33 cellular contexts compared by ENCODE assay signal in genomic region chr3:122213650-122214049, GRCh38. TPM values are rescaled to one million over a fixed set of nuclear protein-coding genes. Genes with fewer than 3 reads are reported as not detected.
"Had no signal": no experiment of that assay in that cellular context is flagged by ENCODE, and none has a peak within 500 bp of the region (broad histone marks: within the 10 kb centered on the region; RNA-seq: fewer than 3 reads in every experiment).

No MANE protein-coding gene starts in this region.

- H3K27ac Mint-ChIP-seq: activated B cell treated with CpG ODN at 0.5 μM for 24 hours; activated CD4-positive, alpha-beta memory T cell treated with anti-CD3 and anti-CD28 coated beads for 36 hours; activated naive CD4-positive, alpha-beta T cell treated with anti-CD3 and anti-CD28 coated beads, Interleukin-2, amount 10 ng/mL, durations not matched to agents 7 days and 5 days; activated naive CD4-positive, alpha-beta T cell treated with anti-CD3 and anti-CD28 coated beads, Interleukin-2, amount 50 U/mL, for 72 hours; activated naive CD8-positive, alpha-beta T cell treated with anti-CD3 and anti-CD28 coated beads, Interleukin-2, amount 10 ng/mL, durations not matched to agents 7 days and 5 days; activated T-helper 1 cell treated with anti-CD3 and anti-CD28 coated beads, Interleukin-12 subunit alpha, Interleukin-12 subunit beta, Interleukin-2, Interleukin-4 antibody, amounts not matched to agents 30 ng/mL and 10 ng/mL and 1 ng/mL, durations not matched to agents 14 hours and 24 hours and 36 hours; effector memory CD8-positive, alpha-beta T cell; T-helper 17 cell; T-helper 2 cell treated with Interferon-gamma antibody and Interleukin-4, amounts not matched to agents 5 μg/mL and 100 μg/mL, for 36 hours had no signal

- H3K4me2 ChIP-seq: SK-N-SH had no signal

- H3K4me1 ChIP-seq: esophagus muscularis mucosa, foreskin keratinocyte, gastrocnemius medialis had no signal

- H3K27ac ChIP-seq: esophagus muscularis mucosa, foreskin keratinocyte, gastrocnemius medialis, WERI-Rb-1 had no signal

- H3K4me3 ChIP-seq: esophagus muscularis mucosa, gastrocnemius medialis had no signal

- ATAC-seq: activated CD4-positive, CD25-positive, alpha-beta regulatory T cell treated with anti-CD3 and anti-CD28 coated beads, Interleukin-2, amount 50 U/mL, for 24 hours; activated T-cell treated with anti-CD3 and anti-CD28 coated beads, Interleukin-2, amount 50 U/mL, for 4 hours; effector memory CD8-positive, alpha-beta T cell; foreskin keratinocyte; gastrocnemius medialis; T-helper 17 cell had no signal

- H3K36me3 Mint-ChIP-seq: activated CD4-positive, alpha-beta memory T cell treated with anti-CD3 and anti-CD28 coated beads for 36 hours; activated naive CD4-positive, alpha-beta T cell treated with anti-CD3 and anti-CD28 coated beads, Interleukin-2, amount 10 ng/mL, durations not matched to agents 7 days and 5 days; activated naive CD4-positive, alpha-beta T cell treated with anti-CD3 and anti-CD28 coated beads, Interleukin-2, amount 50 U/mL, for 72 hours; activated naive CD8-positive, alpha-beta T cell treated with anti-CD3 and anti-CD28 coated beads, Interleukin-2, amount 10 ng/mL, durations not matched to agents 7 days and 5 days had no signal

- H3K36me3 ChIP-seq: esophagus muscularis mucosa, gastrocnemius medialis, WERI-Rb-1 had no signal

- H3K9ac ChIP-seq: SK-N-SH had no signal

- H3K9me3 ChIP-seq: esophagus muscularis mucosa, gastrocnemius medialis, SK-N-SH had no signal

- H3K9me3 Mint-ChIP-seq: activated CD4-positive, alpha-beta memory T cell treated with anti-CD3 and anti-CD28 coated beads for 36 hours; activated naive CD4-positive, alpha-beta T cell treated with anti-CD3 and anti-CD28 coated beads, Interleukin-2, amount 10 ng/mL, durations not matched to agents 7 days and 5 days; activated naive CD8-positive, alpha-beta T cell treated with anti-CD3 and anti-CD28 coated beads, Interleukin-2, amount 10 ng/mL, durations not matched to agents 7 days and 5 days; activated T-cell treated with anti-CD3 and anti-CD28 coated beads, Interleukin-2, amount 50 U/mL, for 4 hours; activated T-helper 1 cell treated with anti-CD3 and anti-CD28 coated beads, Interleukin-12 subunit alpha, Interleukin-12 subunit beta, Interleukin-2, Interleukin-4 antibody, amounts not matched to agents 30 ng/mL and 10 ng/mL and 1 ng/mL, durations not matched to agents 14 hours and 24 hours and 36 hours; effector memory CD8-positive, alpha-beta T cell; T-helper 2 cell treated with Interferon-gamma antibody and Interleukin-4, amounts not matched to agents 5 μg/mL and 100 μg/mL, for 36 hours had no signal

- DNase-seq: activated B cell treated with CpG ODN at 0.5 μM for 24 hours; activated CD4-positive, alpha-beta memory T cell treated with anti-CD3 and anti-CD28 coated beads for 36 hours; activated CD4-positive, alpha-beta T cell treated with anti-CD3 and anti-CD28 coated beads, Interleukin-2, amount 50 U/mL, for 1 hour; activated CD8-positive, alpha-beta memory T cell treated with anti-CD3 and anti-CD28 coated beads, Interleukin-2, amount 50 U/mL, for 48 hours; activated gamma-delta T cell; activated naive CD4-positive, alpha-beta T cell; activated naive CD4-positive, alpha-beta T cell treated with anti-CD3 and anti-CD28 coated beads, Interleukin-2, amount 10 ng/mL, durations not matched to agents 7 days and 5 days; activated naive CD8-positive, alpha-beta T cell treated with anti-CD3 and anti-CD28 coated beads, Interleukin-2, amount 10 ng/mL, durations not matched to agents 7 days and 5 days; activated T-cell treated with anti-CD3 and anti-CD28 coated beads for 4 hours; activated T-cell treated with anti-CD3 and anti-CD28 coated beads, Interleukin-2, amount 50 U/mL, for 4 hours; anterior cingulate cortex; caudate nucleus; cortex of kidney; dermis blood vessel endothelial cell; effector CD4-positive, alpha-beta T cell; effector memory CD8-positive, alpha-beta T cell; erythroblast; foreskin keratinocyte; gastrocnemius medialis; glutamatergic neuron; SK-N-SH; SW 1271; T-helper 1 cell; T-helper 17 cell; T1000; WERI-Rb-1 had no signal

- H3K27me3 ChIP-seq: esophagus muscularis mucosa, gastrocnemius medialis had no signal

- H3K4me1 Mint-ChIP-seq: activated B cell treated with CpG ODN at 0.5 μM for 24 hours; activated naive CD4-positive, alpha-beta T cell treated with anti-CD3 and anti-CD28 coated beads, Interleukin-2, amount 10 ng/mL, durations not matched to agents 7 days and 5 days; activated naive CD8-positive, alpha-beta T cell treated with anti-CD3 and anti-CD28 coated beads, Interleukin-2, amount 10 ng/mL, durations not matched to agents 7 days and 5 days had no signal

- H3K4me3 Mint-ChIP-seq: activated B cell treated with CpG ODN at 0.5 μM for 24 hours; activated CD4-positive, alpha-beta memory T cell treated with anti-CD3 and anti-CD28 coated beads for 36 hours; activated naive CD4-positive, alpha-beta T cell treated with anti-CD3 and anti-CD28 coated beads, Interleukin-2, amount 10 ng/mL, durations not matched to agents 7 days and 5 days; activated naive CD8-positive, alpha-beta T cell treated with anti-CD3 and anti-CD28 coated beads, Interleukin-2, amount 10 ng/mL, durations not matched to agents 7 days and 5 days; activated T-cell treated with anti-CD3 and anti-CD28 coated beads, Interleukin-2, amount 50 U/mL, for 4 hours; activated T-helper 1 cell treated with anti-CD3 and anti-CD28 coated beads, Interleukin-12 subunit alpha, Interleukin-12 subunit beta, Interleukin-2, Interleukin-4 antibody, amounts not matched to agents 30 ng/mL and 10 ng/mL and 1 ng/mL, durations not matched to agents 14 hours and 24 hours and 36 hours; effector memory CD8-positive, alpha-beta T cell; T-helper 17 cell; T-helper 2 cell treated with Interferon-gamma antibody and Interleukin-4, amounts not matched to agents 5 μg/mL and 100 μg/mL, for 36 hours had no signal

RNA-seq across cellular contexts. Expression of gene CASR, which starts 30.2 kb away (rescaled TPM):
- total RNA-seq: activated naive CD4-positive, alpha-beta T cell treated with anti-CD3 and anti-CD28 coated beads, Interleukin-2, amount 50 U/mL, for 72 hours; activated naive CD8-positive, alpha-beta T cell treated with anti-CD3 and anti-CD28 coated beads, Interleukin-2, amount 10 ng/mL, durations not matched to agents 7 days and 5 days; activated T-helper 1 cell treated with anti-CD3 and anti-CD28 coated beads, Interleukin-12 subunit alpha, Interleukin-12 subunit beta, Interleukin-2, Interleukin-4 antibody, amounts not matched to agents 30 ng/mL and 10 ng/mL and 1 ng/mL, durations not matched to agents 14 hours and 24 hours and 36 hours; astrocyte; chondrocyte; dermis blood vessel endothelial cell; foreskin keratinocyte; gastrocnemius medialis had no signal
- polyA plus RNA-seq: foreskin keratinocyte, SK-N-SH had no signal
